In the genomic region with DNA sequence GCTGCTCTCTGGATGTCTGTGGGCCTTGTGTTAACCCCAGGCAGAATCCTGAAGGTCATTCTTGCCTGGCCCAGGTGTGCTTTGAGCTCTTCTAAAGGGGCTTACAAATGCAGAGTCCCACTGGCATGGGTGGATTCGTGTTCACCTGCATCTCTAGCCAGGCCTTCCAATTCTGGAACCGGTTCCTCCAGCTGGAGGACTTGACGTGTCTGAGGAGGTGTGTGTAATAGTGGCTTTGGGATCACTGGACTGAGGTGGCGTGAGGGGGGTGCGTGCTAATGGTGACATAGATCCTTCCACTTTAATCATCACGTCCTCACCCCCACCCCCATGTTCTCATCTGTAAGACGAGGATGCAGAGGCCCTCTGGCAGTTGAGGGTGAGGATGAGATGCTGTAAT, we compare ENCODE assay signal across 22 cellular contexts. TPM values are rescaled to one million over a fixed set of nuclear protein-coding genes. Genes with fewer than 3 reads are reported as not detected.
DNase-seq lines count a peak whose midpoint lies in the region; ATAC-seq and TF ChIP-seq lines count a peak whose summit lies in the region.
"Had no signal": no experiment of that assay in that cellular context is flagged by ENCODE, and none has a peak within 500 bp of the region (broad histone marks: within the 10 kb centered on the region; RNA-seq: fewer than 3 reads in every experiment).

No MANE protein-coding gene starts in this region.

- no peaks in the 10 kb centered on the region for H3K27me3 ChIP-seq in endocrine pancreas (ENCODE audit: control insufficient read depth, insufficient read depth, low read length)
- H3K27me3 ChIP-seq in MG63 = no peaks in the 10 kb centered on the region
- H3K27me3 ChIP-seq: ascending aorta, gastrocnemius medialis, tibial nerve had no signal

- H3K36me3 ChIP-seq in endocrine pancreas (ENCODE audit: control insufficient read depth, insufficient read depth, low read length) (peaks cover 3% of the 10 kb centered on the region), MG63 (peaks cover 6% of the 10 kb centered on the region)
- H3K36me3 ChIP-seq: gastrocnemius medialis, prostate gland had no signal

- peaks cover 8% of the 10 kb centered on the region for H3K4me1 ChIP-seq in endocrine pancreas (ENCODE audit: control insufficient read depth, insufficient read depth, low read length)

- H3K4me1 Mint-ChIP-seq in progenitor cell of endocrine pancreas (ENCODE audit: low read depth) = peaks cover 62% of the 10 kb centered on the region

- no peak for TF ChIP-seq CTCF in progenitor cell of endocrine pancreas (IDR thresholded peaks at IDR 0.05; ENCODE audit: unreplicated experiment)

- no peaks in the 10 kb centered on the region for H3K27me3 Mint-ChIP-seq in progenitor cell of endocrine pancreas

- peak overlapping the region; percentile 11 for H3K4me3 Mint-ChIP-seq in progenitor cell of endocrine pancreas (ENCODE audit: low read depth)

- H3K36me3 Mint-ChIP-seq in progenitor cell of endocrine pancreas (ENCODE audit: insufficient read depth) = peaks cover 2% of the 10 kb centered on the region

- ATAC-seq in HG03565 (IDR thresholded peaks at IDR 0.05; ENCODE audit: unreplicated experiment) = no peak
- ATAC-seq: gastrocnemius medialis, HepG2 had no signal

- peak overlapping the region; percentile 16 for H3K9ac ChIP-seq in endocrine pancreas (ENCODE audit: control insufficient read depth, insufficient read depth, low read length)

- H3K9me3 Mint-ChIP-seq in progenitor cell of endocrine pancreas (ENCODE audit: low read depth) = no peaks in the 10 kb centered on the region

- H3K27ac Mint-ChIP-seq in progenitor cell of endocrine pancreas = peak overlapping the region; percentile 43

- H3K4me3 ChIP-seq in endocrine pancreas (ENCODE audit: control insufficient read depth, insufficient read depth, low read length) (no peak overlapping the region), MG63 (no peak overlapping the region)
- H3K4me3 ChIP-seq: ascending aorta, gastrocnemius medialis, left ventricle myocardium inferior, prostate gland, skin epidermis, tibial nerve had no signal

- no peaks in the 10 kb centered on the region for H3K9me3 ChIP-seq in endocrine pancreas (ENCODE audit: control insufficient read depth, low read length)
- no peaks in the 10 kb centered on the region for H3K9me3 ChIP-seq in MG63
- H3K9me3 ChIP-seq: ascending aorta, gastrocnemius medialis, left ventricle myocardium inferior, prostate gland, tibial nerve had no signal

- DNase-seq in SIG-M5 treated with dmso at 0.1 percent for 504 hours (lab: John Stamatoyannopoulos, UW; ENCODE audit: unreplicated experiment) (peak; percentile 37), SIG-M5 (lab: John Stamatoyannopoulos, UW) (no peak), HT-29 (ENCODE audit: low spot score) (peak; percentile 49), progenitor cell of endocrine pancreas (ENCODE audit: low spot score, unreplicated experiment) (no peak), MG63 (no peak), NCI-H748 treated with DMSO at 0.1 percent for 48 hours (lab: John Stamatoyannopoulos, UW) (no peak)
- DNase-seq: activated CD4-positive, CD25-positive, alpha-beta regulatory T cell; activated effector memory CD4-positive, alpha-beta T cell treated with Interleukin-2 at 50 U/mL for 16 hours; EL; gastrocnemius medialis; left ventricle myocardium inferior; NCI-H187; NCI-H446; stimulated activated CD4-positive, alpha-beta T cell treated with anti-CD3 and anti-CD28 coated beads, Interleukin-4, amount 100 ng/mL, for 24 hours; T-helper 1 cell had no signal

RNA-seq across cellular contexts. Expression of gene GSE1, which starts 4.8 kb away (rescaled TPM):
- 81.1 and 84.7 TPM in 2 replicates for total RNA-seq in HT-29 (2014; rRNA removed; shearing (Covaris generic))
- 136 and 143 TPM in 2 replicates for total RNA-seq in progenitor cell of endocrine pancreas
- 9.3 and 19.1 TPM in 2 replicates for total RNA-seq in MG63 (2014; rRNA removed; shearing (Covaris generic); ENCODE audit: low replicate concordance)

Comparison
In these comparisons a context has a peak if more than half of its experiments do, and no peak if none do; other contexts are left out.
1. DNase-seq: peak in SIG-M5 treated with dmso at 0.1 percent for 504 hours (single experiment) and HT-29 (single experiment); none in SIG-M5 (single experiment), progenitor cell of endocrine pancreas (single experiment), MG63 (single experiment) and NCI-H748 treated with DMSO at 0.1 percent for 48 hours (single experiment).